25 cellular contexts compared by ENCODE assay signal in the genomic region with DNA sequence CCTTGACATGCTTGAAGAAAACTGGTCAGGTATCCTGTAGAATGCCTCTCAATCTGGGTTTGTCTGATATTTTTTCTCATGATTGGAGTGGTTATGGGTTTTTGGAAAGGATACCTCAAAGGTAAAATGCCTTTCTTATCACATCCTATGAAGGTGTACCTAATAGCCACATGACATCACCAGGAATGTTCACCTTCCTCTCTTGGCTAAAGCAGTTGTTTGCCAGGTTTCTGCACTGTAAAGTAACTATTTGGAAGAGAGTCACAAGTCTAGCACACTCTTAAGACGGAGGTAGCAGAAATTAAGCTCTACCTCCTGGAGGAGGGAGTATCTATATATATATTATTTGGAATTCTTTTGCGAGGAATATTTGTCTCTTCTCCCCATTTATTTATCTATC.
"Had no signal": no experiment of that assay in that cellular context is flagged by ENCODE, and none has a peak within 500 bp of the region (broad histone marks: within the 10 kb centered on the region; RNA-seq: fewer than 3 reads in every experiment).

No MANE protein-coding gene starts in this region.

- H3K36me3 ChIP-seq: esophagus muscularis mucosa, gastroesophageal sphincter, heart left ventricle had no signal

- H3K4me3 ChIP-seq: coronary artery, dorsolateral prefrontal cortex, esophagus muscularis mucosa, gastroesophageal sphincter, heart left ventricle, hepatocyte, lung had no signal

- H3K9me3 ChIP-seq: esophagus muscularis mucosa, gastroesophageal sphincter, heart left ventricle had no signal

- H3K27me3 ChIP-seq: dorsolateral prefrontal cortex, esophagus muscularis mucosa, foreskin keratinocyte, gastroesophageal sphincter, heart left ventricle, hepatocyte had no signal

- FAIRE-seq: colon, endothelial cell of umbilical vein, frontal cortex, kidney had no signal

- H3K79me2 ChIP-seq: hepatocyte had no signal

- H2AFZ ChIP-seq: hepatocyte had no signal

- H3K4me1 ChIP-seq: esophagus muscularis mucosa, foreskin keratinocyte, gastroesophageal sphincter, heart left ventricle had no signal

- DNase-seq: dermis blood vessel endothelial cell; dorsolateral prefrontal cortex; effector CD4-positive, alpha-beta T cell; effector memory CD4-positive, alpha-beta T cell; foreskin keratinocyte; heart left ventricle; hypothalamus; immature natural killer cell; islet precursor cell; kidney; kidney glomerular epithelial cell; left colon; left ventricle myocardium superior; mammary epithelial cell; mesendoderm; midbrain had no signal

- H3K27ac ChIP-seq: coronary artery, dorsolateral prefrontal cortex, esophagus muscularis mucosa, foreskin keratinocyte, gastroesophageal sphincter, heart left ventricle, hepatocyte had no signal

- H3K4me2 ChIP-seq: hepatocyte had no signal

- ATAC-seq: foreskin keratinocyte, gastroesophageal sphincter, heart left ventricle, left colon, left lobe of liver, left ventricle myocardium superior had no signal
